3 cellular contexts compared by ENCODE assay signal in genomic region chr5:107601076-107601475, GRCh38.
TF ChIP-seq lines count a peak whose summit lies in the region.

No MANE protein-coding gene starts in this region.

TF ChIP-seq in Ishikawa, 13 proteins besides CTCF, POLR2A, EP300 and RAD21 (continued from another document):
- TF ChIP-seq CREB1 (IDR thresholded peaks at IDR 0.05; ENCODE audit: low read depth) (no peak), ZBTB7A (IDR thresholded peaks at IDR 0.05; ENCODE audit: low read depth) (no peak), CEBPB (IDR thresholded peaks at IDR 0.05) (peak; percentile 41; the same call in 1 of the 2 replicates)

TF ChIP-seq in K562, 482 proteins besides CTCF, POLR2A, EP300 and RAD21 (continued from another document):
- no peak for TF ChIP-seq ELK3 (CRISPR knock-in tag; IDR thresholded peaks at IDR 0.05)
- no peak for TF ChIP-seq CREB1 (IDR thresholded peaks at IDR 0.05)
- TF ChIP-seq CREB1 (CRISPR knock-in tag; IDR thresholded peaks at IDR 0.05): no peak
- TF ChIP-seq CEBPB (tag; IDR thresholded peaks at IDR 0.05): 0 out of 2 replicates have a peak, but pooled peaks have one; percentile 7
- no peak for TF ChIP-seq CEBPG (CRISPR knock-in tag; IDR thresholded peaks at IDR 0.05)
- 0 out of 4 replicates have a peak, but pooled peaks of 1 of the 2 experiments have one; percentile 14 for TF ChIP-seq CEBPG (tag; conservative IDR thresholded peaks at IDR 0.05 in 1 of 2, IDR thresholded peaks at IDR 0.05 in 1 of 2)
- no peak for TF ChIP-seq ZNF511 (CRISPR knock-in tag; IDR thresholded peaks at IDR 0.05)
- no peak for TF ChIP-seq THRB (CRISPR knock-in tag; conservative IDR thresholded peaks at IDR 0.05)
- TF ChIP-seq ZNF354B (CRISPR knock-in tag; IDR thresholded peaks at IDR 0.05): no peak

TF ChIP-seq in SK-N-SH, 30 proteins besides CTCF, POLR2A, EP300 and RAD21 (continued from another document):
- TF ChIP-seq USF2 (IDR thresholded peaks at IDR 0.05; ENCODE audit: borderline replicate concordance, low read depth, low read length): no peak
